14 cellular contexts compared by ENCODE assay signal in genomic region chr1:20932437-20932977, GRCh38.
A peak's percentile ranks its signal among the peaks of the same experiment; 100 is the strongest.
DNase-seq lines count a peak whose midpoint lies in the region; ATAC-seq and TF ChIP-seq lines count a peak whose summit lies in the region.
"Had no signal": no experiment of that assay in that cellular context is flagged by ENCODE, and none has a peak within 500 bp of the region (broad histone marks: within the 10 kb centered on the region; RNA-seq: fewer than 3 reads in every experiment).

No MANE protein-coding gene starts in this region.

- H3K9me3 Mint-ChIP-seq in natural killer cell = no peaks in the 10 kb centered on the region
- H3K9me3 Mint-ChIP-seq in progenitor cell of endocrine pancreas (ENCODE audit: low read depth) = no peaks in the 10 kb centered on the region
- H3K9me3 Mint-ChIP-seq: nephron had no signal

- DNase-seq in GM06990 (ENCODE audit: extremely low read depth, insufficient read length) (peak; percentile 19), T-helper 17 cell (no peak), natural killer cell (no peak), progenitor cell of endocrine pancreas (ENCODE audit: low spot score, unreplicated experiment) (no peak), NCI-H146 (lab: John Stamatoyannopoulos, UW) (no peak), DMS153 treated with DMSO at 0.1 percent for 48 hours (lab: John Stamatoyannopoulos, UW; ENCODE audit: unreplicated experiment) (no peak)
- DNase-seq: DMS 273 treated with DMSO at 0.1 percent for 48 hours, GOT3, NCI-H1105, NCI-H82 had no signal

- no peaks in the 10 kb centered on the region for H3K9me3 ChIP-seq in T-helper 17 cell (ENCODE audit: control insufficient read depth, low read length, poor library complexity, severe bottlenecking)

- H3K36me3 Mint-ChIP-seq in T-helper 17 cell (ENCODE audit: low read depth) (peaks cover 14% of the 10 kb centered on the region), natural killer cell (no peaks in the 10 kb centered on the region), progenitor cell of endocrine pancreas (ENCODE audit: insufficient read depth) (peaks cover 21% of the 10 kb centered on the region)

- no peak overlapping the region for H3K4me3 ChIP-seq in GM06990 (replicated peaks; ENCODE audit: low read depth, low read length)
- H3K4me3 ChIP-seq: smooth muscle cell had no signal

- H3K27ac Mint-ChIP-seq in T-helper 17 cell (peak overlapping the region; percentile 86), natural killer cell (peak overlapping the region; percentile 89 to 91), progenitor cell of endocrine pancreas (no peak overlapping the region)

- H3K27me3 Mint-ChIP-seq in T-helper 17 cell (no peaks in the 10 kb centered on the region), natural killer cell (ENCODE audit: low read depth in 2 of 2) (no peaks in the 10 kb centered on the region), progenitor cell of endocrine pancreas (no peaks in the 10 kb centered on the region)

- ATAC-seq in HG02610 (IDR thresholded peaks at IDR 0.05; ENCODE audit: unreplicated experiment) = peak; percentile 89
- no peak for ATAC-seq in T-helper 17 cell
- peak; percentile 82 to 84 (median 84) for ATAC-seq in natural killer cell
- ATAC-seq in HG02763 (IDR thresholded peaks at IDR 0.05; ENCODE audit: unreplicated experiment) = no peak

- H3K4me1 Mint-ChIP-seq in T-helper 17 cell (peaks cover 27% of the 10 kb centered on the region), natural killer cell (peaks cover 26 to 36% of the 10 kb centered on the region in 2 donors), progenitor cell of endocrine pancreas (ENCODE audit: low read depth) (no peaks in the 10 kb centered on the region)

- H3K36me3 ChIP-seq in GM06990 (ENCODE audit: control insufficient read depth, insufficient read depth, low read length) = no peaks in the 10 kb centered on the region

- TF ChIP-seq CTCF in GM06990 (IDR thresholded peaks at IDR 0.05; ENCODE audit: insufficient read depth, low read length, poor library complexity, severe bottlenecking) (no peak), natural killer cell (IDR thresholded peaks at IDR 0.05) (no peak), progenitor cell of endocrine pancreas (IDR thresholded peaks at IDR 0.05; ENCODE audit: unreplicated experiment) (no peak)

- H3K27me3 ChIP-seq in GM06990 (replicated peaks; ENCODE audit: control insufficient read depth, insufficient read depth, low read length) = no peaks in the 10 kb centered on the region

- H3K4me3 Mint-ChIP-seq in T-helper 17 cell (peak overlapping the region; percentile 58), natural killer cell (peak overlapping the region; percentile 71), progenitor cell of endocrine pancreas (ENCODE audit: low read depth) (no peak overlapping the region)
- H3K4me3 Mint-ChIP-seq: nephron had no signal

- intact Hi-C loops in natural killer cell (cut with micrococcal nuclease) = loop anchor here (10.0 kb wide), 1 partner anchor 262 kb away; no protein-coding TSS in a partner anchor

Comparison
In these comparisons a context has a peak if more than half of its experiments do, and no peak if none do; other contexts are left out.
1. ATAC-seq: peak in HG02610 (single experiment) and natural killer cell (3 of 3); none in T-helper 17 cell (single experiment) and HG02763 (single experiment).